18 cellular contexts compared by ENCODE assay signal in genomic region chr5:98643544-98643943, GRCh38.
DNase-seq lines count a peak whose midpoint lies in the region; ATAC-seq and TF ChIP-seq lines count a peak whose summit lies in the region.
"Had no signal": no experiment of that assay in that cellular context is flagged by ENCODE, and none has a peak within 500 bp of the region (broad histone marks: within the 10 kb centered on the region; RNA-seq: fewer than 3 reads in every experiment).

No MANE protein-coding gene starts in this region.

- TF ChIP-seq CTCF in left ventricle myocardium inferior (IDR thresholded peaks at IDR 0.05; ENCODE audit: borderline replicate concordance) (no peak), right atrium auricular region (IDR thresholded peaks at IDR 0.05) (no peak), PC-3 (conservative IDR thresholded peaks at IDR 0.05; ENCODE audit: low read depth, low read length) (no peak), fibroblast of lung (conservative IDR thresholded peaks at IDR 0.05 in 1 of 2, IDR thresholded peaks at IDR 0.05 in 1 of 2; ENCODE audit: low read depth in 1 of 2, low read length in 2 of 2) (no peak)

- H2AFZ ChIP-seq in PC-3 (ENCODE audit: low read length) (peak overlapping the region; percentile 4), fibroblast of lung (ENCODE audit: low read length) (peak overlapping the region; percentile 12), neuronal stem cell (ENCODE audit: low read length) (peak overlapping the region; percentile 71)
- H2AFZ ChIP-seq: GM23248 had no signal

- BruUV-seq in PC-3 (replicated peaks; lab: Mats Ljungman, UMichigan), result no TSS peak

- H3K27ac ChIP-seq in left ventricle myocardium inferior (replicated peaks) (peak overlapping the region; percentile 17), right atrium auricular region (no peak overlapping the region), PC-3 (ENCODE audit: low read length) (no peak overlapping the region), fibroblast of lung (ENCODE audit: insufficient read depth, low read length) (no peak overlapping the region), neuronal stem cell (replicated peaks; ENCODE audit: low read length) (no peak overlapping the region)
- H3K27ac ChIP-seq: BLaER1, C4-2B, GM23248 had no signal

- no peak overlapping the region for H3K9ac ChIP-seq in PC-3 (ENCODE audit: low read length)
- H3K9ac ChIP-seq in fibroblast of lung (ENCODE audit: insufficient read depth, low read length), result no peak overlapping the region
- no peak overlapping the region for H3K9ac ChIP-seq in neuronal stem cell (ENCODE audit: low read depth, low read length, poor library complexity)
- H3K9ac ChIP-seq: BLaER1, GM23248 had no signal

- H3K79me1 ChIP-seq in neuronal stem cell (ENCODE audit: low read depth, low read length), result no peaks in the 10 kb centered on the region

- no peak overlapping the region for H3K4ac ChIP-seq in neuronal stem cell (ENCODE audit: low read length)

- H3K4me2 ChIP-seq in PC-3 (ENCODE audit: low read length) (no peak overlapping the region), fibroblast of lung (ENCODE audit: extremely low read depth, insufficient read depth, low read length) (no peak overlapping the region), neuronal stem cell (ENCODE audit: insufficient read depth, low read length, poor library complexity, severe bottlenecking) (no peak overlapping the region)
- H3K4me2 ChIP-seq: BLaER1 had no signal

- intact Hi-C loops in left ventricle myocardium inferior (cut with micrococcal nuclease) (no loop called here), PC-3 (cut with micrococcal nuclease) (no loop called here)

- H4K20me1 ChIP-seq in PC-3 (ENCODE audit: low read length) (no peaks in the 10 kb centered on the region), fibroblast of lung (ENCODE audit: control insufficient read depth, extremely low read depth, insufficient read depth, low read length) (no peaks in the 10 kb centered on the region)
- H4K20me1 ChIP-seq: BLaER1 had no signal

- H3K9me2 ChIP-seq in PC-3 (replicated peaks; ENCODE audit: low read length), result no peaks in the 10 kb centered on the region

- H3K18ac ChIP-seq in neuronal stem cell (ENCODE audit: low read length), result no peak overlapping the region

- no peaks in the 10 kb centered on the region for H3K36me3 ChIP-seq in left ventricle myocardium inferior
- H3K36me3 ChIP-seq in right atrium auricular region, result no peaks in the 10 kb centered on the region
- no peaks in the 10 kb centered on the region for H3K36me3 ChIP-seq in PC-3 (ENCODE audit: low read depth, low read length)
- H3K36me3 ChIP-seq in fibroblast of lung (ENCODE audit: control insufficient read depth, insufficient read depth, low read length), result no peaks in the 10 kb centered on the region
- no peaks in the 10 kb centered on the region for H3K36me3 ChIP-seq in neuronal stem cell (replicated peaks in 1 of 2; ENCODE audit: control insufficient read depth in 2 of 2, insufficient read depth in 2 of 2, low read length in 2 of 2)
- H3K36me3 ChIP-seq: BLaER1 had no signal

- no peak for ATAC-seq in PC-3
- ATAC-seq: CD8-positive, alpha-beta T cell; HCT116 had no signal

- H3K27me3 ChIP-seq in left ventricle myocardium inferior (ENCODE audit: low read depth) (no peaks in the 10 kb centered on the region), right atrium auricular region (no peaks in the 10 kb centered on the region), PC-3 (ENCODE audit: low read length) (no peaks in the 10 kb centered on the region), fibroblast of lung (ENCODE audit: control insufficient read depth, insufficient read depth, low read length) (no peaks in the 10 kb centered on the region), neuronal stem cell (ENCODE audit: control insufficient read depth in 3 of 3, insufficient read depth in 3 of 3, low read depth in 1 of 3, low read length in 3 of 3) (no peaks in the 10 kb centered on the region)
- H3K27me3 ChIP-seq: BLaER1 had no signal

- H2BK12ac ChIP-seq in neuronal stem cell (ENCODE audit: low read length), result no peak overlapping the region

- POLR2A ChIA-PET in PC-3 (lab: Charles Lee; ENCODE audit: unreplicated experiment), result no interaction called here

- no peak overlapping the region for H3K23ac ChIP-seq in neuronal stem cell (ENCODE audit: low read depth, low read length, poor library complexity)

- H3F3A ChIP-seq in PC-3 (ENCODE audit: low read length, unreplicated experiment), result no peaks in the 10 kb centered on the region

- H2BK15ac ChIP-seq in neuronal stem cell (ENCODE audit: low read length), result no peak overlapping the region

- H4K91ac ChIP-seq in neuronal stem cell (ENCODE audit: low read depth, low read length, poor library complexity), result no peak overlapping the region

- no peak overlapping the region for H4K8ac ChIP-seq in neuronal stem cell (ENCODE audit: low read depth, low read length)

- no peak overlapping the region for H2BK120ac ChIP-seq in neuronal stem cell (ENCODE audit: low read depth, low read length)

- H3K14ac ChIP-seq in neuronal stem cell (ENCODE audit: low read length), result no peak overlapping the region

- no CpG with 5 or more reads among the region's 1 CpG for WGBS in neuronal stem cell (ENCODE audit: extremely low coverage in 2 of 2, insufficient read length in 2 of 2, insufficient replicate concordance in 1 of 2), 2 donors

- CTCF ChIA-PET in PC-3 (lab: Charles Lee), result no interaction called here

- H2AK5ac ChIP-seq in neuronal stem cell (ENCODE audit: low read depth, low read length), result no peak overlapping the region

- H3K4me3 ChIP-seq in left ventricle myocardium inferior, result no peak overlapping the region
- H3K4me3 ChIP-seq in right atrium auricular region, result no peak overlapping the region
- H3K4me3 ChIP-seq in PC-3 (ENCODE audit: low read length), result no peak overlapping the region
- no peak overlapping the region for H3K4me3 ChIP-seq in fibroblast of lung (replicated peaks in 1 of 4; ENCODE audit: control extremely low read depth in 1 of 4, insufficient read depth in 1 of 4, low read depth in 3 of 4, low read length in 4 of 4)
- no peak overlapping the region for H3K4me3 ChIP-seq in neuronal stem cell (ENCODE audit: low read length in 2 of 2)
- H3K4me3 ChIP-seq: BLaER1, GM23248 had no signal

- H3K4me1 ChIP-seq in left ventricle myocardium inferior, result no peaks in the 10 kb centered on the region
- no peaks in the 10 kb centered on the region for H3K4me1 ChIP-seq in right atrium auricular region
- H3K4me1 ChIP-seq in PC-3 (ENCODE audit: insufficient read depth, low read length), result no peaks in the 10 kb centered on the region
- H3K4me1 ChIP-seq in fibroblast of lung (ENCODE audit: control insufficient read depth, extremely low read depth, insufficient read depth, low read length), result peaks cover under 1% of the 10 kb centered on the region
- H3K4me1 ChIP-seq in neuronal stem cell (ENCODE audit: control insufficient read depth in 2 of 2, insufficient read depth in 1 of 2, low read depth in 1 of 2, low read length in 2 of 2), result peaks cover 5 to 16% of the 10 kb centered on the region in 2 donors
- H3K4me1 ChIP-seq: BLaER1, Caco-2 had no signal

- H3K9me3 ChIP-seq in left ventricle myocardium inferior (replicated peaks) (peaks cover 12% of the 10 kb centered on the region), right atrium auricular region (no peaks in the 10 kb centered on the region), PC-3 (ENCODE audit: low read length) (no peaks in the 10 kb centered on the region), fibroblast of lung (ENCODE audit: control insufficient read depth, insufficient read depth, low read depth, low read length) (no peaks in the 10 kb centered on the region), neuronal stem cell (replicated peaks in 1 of 2; ENCODE audit: control insufficient read depth in 2 of 2, insufficient read depth in 1 of 2, low read depth in 1 of 2, low read length in 2 of 2) (peaks cover 0 to 4% of the 10 kb centered on the region in 2 donors)
- H3K9me3 ChIP-seq: BLaER1, Caco-2 had no signal

- DNase-seq in left ventricle myocardium inferior (no peak), right atrium auricular region (ENCODE audit: low spot score) (no peak), PC-3 (no peak), fibroblast of lung (ENCODE audit: low read depth in 2 of 2) (no peak), neuronal stem cell (ENCODE audit: low spot score) (no peak), Ammon's horn (ENCODE audit: low spot score) (no peak), activated T-cell treated with anti-CD3 and anti-CD28 coated beads for 4 hours (no peak)
- DNase-seq in activated naive CD4-positive, alpha-beta T cell treated with anti-CD3 and anti-CD28 coated beads, Interleukin-2, amount 50 U/mL, for 16 hours, result no peak
- DNase-seq: Caco-2; CD4-positive, CD25-positive, alpha-beta regulatory T cell; CD8-positive, alpha-beta T cell; DMS153; DND-41; GM23248; H9 had no signal

- H3K79me2 ChIP-seq in PC-3 (ENCODE audit: low read length) (no peaks in the 10 kb centered on the region), fibroblast of lung (ENCODE audit: control insufficient read depth, insufficient read depth, low read length) (no peaks in the 10 kb centered on the region)

- no peak overlapping the region for H2BK5ac ChIP-seq in neuronal stem cell (ENCODE audit: low read length)

Comparison
In these comparisons a context has a peak if more than half of its experiments do, and no peak if none do; other contexts are left out.
1. H2AFZ ChIP-seq: peak in every context shown above with its lines; median percentile 71 in neuronal stem cell; 12 in fibroblast of lung; 4 in PC-3.